Comparison of ENCODE assay signal across 25 cellular contexts in genomic region chr16:6113749-6114148, GRCh38.
"Had no signal": no experiment of that assay in that cellular context is flagged by ENCODE, and none has a peak within 500 bp of the region (broad histone marks: within the 10 kb centered on the region; RNA-seq: fewer than 3 reads in every experiment).

No MANE protein-coding gene starts in this region.

- H3K9ac ChIP-seq: neural progenitor cell, parathyroid adenoma had no signal

- H3K4me1 ChIP-seq: parathyroid adenoma, psoas muscle, right lobe of liver, sigmoid colon, stomach, thyroid gland, tibial nerve, upper lobe of left lung, vagina had no signal

- H3K9me3 ChIP-seq: ovary, psoas muscle, right lobe of liver, thoracic aorta, thyroid gland, upper lobe of left lung, vagina had no signal

- H3K4me3 ChIP-seq: neural progenitor cell, ovary, psoas muscle, right lobe of liver, sigmoid colon, stomach, thoracic aorta, thyroid gland, tibial nerve, upper lobe of left lung, vagina had no signal

- FAIRE-seq: small intestine, urothelium cell line had no signal

- H3K36me3 ChIP-seq: ovary, right lobe of liver, sigmoid colon, stomach, thoracic aorta, thyroid gland, tibial nerve, upper lobe of left lung, vagina had no signal

- H3K27ac ChIP-seq: neural progenitor cell, ovary, parathyroid adenoma, psoas muscle, right lobe of liver, sigmoid colon, stomach, thoracic aorta, thyroid gland, tibial nerve, upper lobe of left lung, vagina had no signal

- H3K79me2 ChIP-seq: parathyroid adenoma had no signal

- H3K4me2 ChIP-seq: neural progenitor cell had no signal

- DNase-seq: nephron progenitor cell; occipital lobe; ovary; posterior cingulate gyrus; psoas muscle; right cardiac atrium; right lobe of liver; sigmoid colon; small intestine; stimulated activated CD4-positive, alpha-beta T cell treated with anti-CD3 and anti-CD28 coated beads, Interleukin-15, amount 100 ng/mL, for 24 hours; stimulated activated CD4-positive, alpha-beta T cell treated with anti-CD3 and anti-CD28 coated beads, Interleukin-2, amount 100 ng/mL, for 24 hours; stimulated activated CD4-positive, alpha-beta T cell treated with anti-CD3 and anti-CD28 coated beads, Interleukin-2, amount 100 ng/mL, for 48 hours; stimulated activated CD4-positive, alpha-beta T cell treated with anti-CD3 and anti-CD28 coated beads, Interleukin-4, amount 100 ng/mL, for 24 hours; stimulated activated naive B cell treated with anti-CD40 and anti-IgM and Interleukin-4, amounts not matched to agents 10 μg/mL and 1 μg/mL and 100 μg/mL, for 72 hours; stimulated activated naive CD4-positive, alpha-beta T cell treated with Interleukin-2 at 50 U/mL for 16 hours; stomach; thyroid gland; trophoblast cell; upper lobe of left lung had no signal

- H2AFZ ChIP-seq: neural progenitor cell, parathyroid adenoma had no signal

- H3K27me3 ChIP-seq: neural progenitor cell, ovary, right lobe of liver, sigmoid colon, stomach, thyroid gland, tibial nerve, upper lobe of left lung, vagina had no signal
